ENCODE assay signal across 35 cellular contexts in the genomic region with DNA sequence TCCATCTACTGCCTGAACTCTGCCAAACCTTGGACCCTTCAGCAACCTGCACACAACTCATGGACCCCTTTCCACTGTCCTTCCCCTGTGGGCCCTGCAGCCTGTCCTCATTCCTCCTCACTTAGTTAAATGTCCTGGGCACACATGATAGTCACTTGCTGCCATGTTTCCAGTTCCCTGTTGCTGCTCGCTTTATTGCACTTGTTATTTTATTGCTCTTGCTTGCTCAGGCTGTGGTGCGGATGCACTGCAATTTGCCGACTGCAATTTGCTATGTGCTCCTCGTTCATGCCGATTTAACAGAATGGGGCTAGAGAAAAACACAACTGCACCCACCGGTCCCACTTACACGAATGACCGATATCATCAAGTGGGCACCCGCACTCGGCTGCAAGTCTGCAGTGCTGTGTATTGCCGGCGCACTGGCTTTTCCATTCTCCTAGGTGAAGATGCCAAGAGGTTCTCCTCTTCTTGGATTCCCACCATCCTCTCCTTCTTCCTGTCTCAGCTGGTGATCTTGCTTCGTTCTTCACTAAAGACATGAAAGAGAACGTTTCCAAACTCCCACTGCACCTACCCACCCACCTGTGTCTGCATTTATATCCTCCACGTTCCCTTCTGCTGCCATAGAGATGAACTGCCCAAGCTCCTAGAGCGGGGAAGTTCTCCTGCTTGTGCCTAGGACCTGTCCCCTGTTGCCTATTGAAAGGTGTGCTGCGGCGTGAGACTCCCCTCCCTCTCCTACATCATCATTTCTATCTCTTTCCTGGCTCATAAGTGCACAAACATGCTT. TPM values are rescaled to one million over a fixed set of nuclear protein-coding genes. Genes with fewer than 3 reads are reported as not detected.
"Had no signal": no experiment of that assay in that cellular context is flagged by ENCODE, and none has a peak within 500 bp of the region (broad histone marks: within the 10 kb centered on the region; RNA-seq: fewer than 3 reads in every experiment).

No MANE protein-coding gene starts in this region.

- H3K4me3 ChIP-seq: ascending aorta, cardiac muscle cell had no signal

- H3K27ac Mint-ChIP-seq: activated CD4-positive, alpha-beta memory T cell treated with anti-CD3 and anti-CD28 coated beads, Interleukin-2, amount 10 ng/mL, durations not matched to agents 7 days and 5 days; activated CD4-positive, alpha-beta T cell treated with anti-CD3 and anti-CD28 coated beads for 36 hours; activated CD4-positive, alpha-beta T cell treated with anti-CD3 and anti-CD28 coated beads, Interleukin-2, amount 10 ng/mL, durations not matched to agents 7 days and 5 days; activated CD8-positive, alpha-beta memory T cell treated with anti-CD3 and anti-CD28 coated beads, Interleukin-2, amount 10 ng/mL, durations not matched to agents 7 days and 5 days; activated CD8-positive, alpha-beta T cell treated with anti-CD3 and anti-CD28 coated beads, Interleukin-2, amount 10 ng/mL, durations not matched to agents 7 days and 5 days; activated naive CD4-positive, alpha-beta T cell treated with anti-CD3 and anti-CD28 coated beads, Interleukin-2, amount 10 ng/mL, durations not matched to agents 7 days and 5 days; activated naive CD4-positive, alpha-beta T cell treated with anti-CD3 and anti-CD28 coated beads, Interleukin-2, amount 50 U/mL, for 24 hours; activated naive CD8-positive, alpha-beta T cell; activated naive CD8-positive, alpha-beta T cell treated with anti-CD3 and anti-CD28 coated beads, Interleukin-2, amount 10 ng/mL, durations not matched to agents 7 days and 5 days; activated naive CD8-positive, alpha-beta T cell treated with anti-CD3 and anti-CD28 coated beads, Interleukin-2, amount 50 U/mL, for 24 hours; activated T-cell treated with anti-CD3 and anti-CD28 coated beads, Interleukin-2, amount 50 U/mL, for 24 hours; activated T-helper 2 cell treated with anti-CD3 and anti-CD28 coated beads, Interferon-gamma antibody, Interleukin-2, Interleukin-4, amounts not matched to agents 10 μg/mL and 5 μg/mL and 100 μg/mL, durations not matched to agents 14 hours and 24 hours and 36 hours; brain; T-helper 1 cell treated with Interleukin-12 subunit alpha and Interleukin-12 subunit beta and Interleukin-4 antibody, amounts not matched to agents 30 μg/mL and 1 μg/mL, for 36 hours; T-helper 2 cell treated with Interferon-gamma antibody and Interleukin-4, amounts not matched to agents 5 μg/mL and 100 μg/mL, for 36 hours had no signal

- ATAC-seq: activated CD4-positive, alpha-beta T cell treated with anti-CD3 and anti-CD28 coated beads for 36 hours; activated CD4-positive, CD25-positive, alpha-beta regulatory T cell treated with anti-CD3 and anti-CD28 coated beads, Interleukin-2, amount 50 U/mL, for 24 hours; activated CD8-positive, alpha-beta memory T cell treated with anti-CD3 and anti-CD28 coated beads, Interleukin-2, amount 10 ng/mL, durations not matched to agents 7 days and 5 days; activated CD8-positive, alpha-beta T cell treated with anti-CD3 and anti-CD28 coated beads, Interleukin-2, amount 10 ng/mL, durations not matched to agents 7 days and 5 days; activated naive CD8-positive, alpha-beta T cell treated with anti-CD3 and anti-CD28 coated beads, Interleukin-2, amount 50 U/mL, for 24 hours had no signal

- H3K27ac ChIP-seq: ascending aorta, cardiac muscle cell had no signal

- H3K4me3 Mint-ChIP-seq: activated CD4-positive, alpha-beta memory T cell treated with anti-CD3 and anti-CD28 coated beads, Interleukin-2, amount 10 ng/mL, durations not matched to agents 7 days and 5 days; activated CD4-positive, alpha-beta T cell treated with anti-CD3 and anti-CD28 coated beads for 36 hours; activated CD4-positive, alpha-beta T cell treated with anti-CD3 and anti-CD28 coated beads, Interleukin-2, amount 10 ng/mL, durations not matched to agents 7 days and 5 days; activated CD8-positive, alpha-beta memory T cell treated with anti-CD3 and anti-CD28 coated beads, Interleukin-2, amount 10 ng/mL, durations not matched to agents 7 days and 5 days; activated CD8-positive, alpha-beta T cell treated with anti-CD3 and anti-CD28 coated beads, Interleukin-2, amount 10 ng/mL, durations not matched to agents 7 days and 5 days; activated naive CD4-positive, alpha-beta T cell treated with anti-CD3 and anti-CD28 coated beads, Interleukin-2, amount 10 ng/mL, durations not matched to agents 7 days and 5 days; activated naive CD4-positive, alpha-beta T cell treated with anti-CD3 and anti-CD28 coated beads, Interleukin-2, amount 50 U/mL, for 24 hours; activated naive CD8-positive, alpha-beta T cell; activated naive CD8-positive, alpha-beta T cell treated with anti-CD3 and anti-CD28 coated beads, Interleukin-2, amount 10 ng/mL, durations not matched to agents 7 days and 5 days; activated naive CD8-positive, alpha-beta T cell treated with anti-CD3 and anti-CD28 coated beads, Interleukin-2, amount 50 U/mL, for 24 hours; activated T-cell treated with anti-CD3 and anti-CD28 coated beads, Interleukin-2, amount 50 U/mL, for 24 hours; brain; central memory CD8-positive, alpha-beta T cell; T-helper 1 cell treated with Interleukin-12 subunit alpha and Interleukin-12 subunit beta and Interleukin-4 antibody, amounts not matched to agents 30 μg/mL and 1 μg/mL, for 36 hours; T-helper 2 cell treated with Interferon-gamma antibody and Interleukin-4, amounts not matched to agents 5 μg/mL and 100 μg/mL, for 36 hours had no signal

- H3K27me3 Mint-ChIP-seq: activated CD4-positive, alpha-beta memory T cell treated with anti-CD3 and anti-CD28 coated beads, Interleukin-2, amount 10 ng/mL, durations not matched to agents 7 days and 5 days; activated CD4-positive, alpha-beta T cell treated with anti-CD3 and anti-CD28 coated beads, Interleukin-2, amount 10 ng/mL, durations not matched to agents 7 days and 5 days; activated CD8-positive, alpha-beta memory T cell treated with anti-CD3 and anti-CD28 coated beads, Interleukin-2, amount 10 ng/mL, durations not matched to agents 7 days and 5 days; activated naive CD4-positive, alpha-beta T cell treated with anti-CD3 and anti-CD28 coated beads, Interleukin-2, amount 10 ng/mL, durations not matched to agents 7 days and 5 days; activated naive CD8-positive, alpha-beta T cell treated with anti-CD3 and anti-CD28 coated beads, Interleukin-2, amount 50 U/mL, for 24 hours; central memory CD8-positive, alpha-beta T cell had no signal

- H3K27me3 ChIP-seq: ascending aorta, cardiac muscle cell had no signal

- H3K9me3 Mint-ChIP-seq: activated CD4-positive, alpha-beta memory T cell treated with anti-CD3 and anti-CD28 coated beads, Interleukin-2, amount 10 ng/mL, durations not matched to agents 7 days and 5 days; activated CD4-positive, alpha-beta T cell treated with anti-CD3 and anti-CD28 coated beads, Interleukin-2, amount 10 ng/mL, durations not matched to agents 7 days and 5 days; activated naive CD4-positive, alpha-beta T cell treated with anti-CD3 and anti-CD28 coated beads, Interleukin-2, amount 10 ng/mL, durations not matched to agents 7 days and 5 days; activated naive CD4-positive, alpha-beta T cell treated with anti-CD3 and anti-CD28 coated beads, Interleukin-2, amount 50 U/mL, for 24 hours; activated naive CD8-positive, alpha-beta T cell treated with anti-CD3 and anti-CD28 coated beads, Interleukin-2, amount 10 ng/mL, durations not matched to agents 7 days and 5 days; activated naive CD8-positive, alpha-beta T cell treated with anti-CD3 and anti-CD28 coated beads, Interleukin-2, amount 50 U/mL, for 24 hours; activated T-cell treated with anti-CD3 and anti-CD28 coated beads, Interleukin-2, amount 50 U/mL, for 24 hours; activated T-helper 2 cell treated with anti-CD3 and anti-CD28 coated beads, Interferon-gamma antibody, Interleukin-2, Interleukin-4, amounts not matched to agents 10 μg/mL and 5 μg/mL and 100 μg/mL, durations not matched to agents 14 hours and 24 hours and 36 hours; brain; central memory CD8-positive, alpha-beta T cell; T-helper 1 cell treated with Interleukin-12 subunit alpha and Interleukin-12 subunit beta and Interleukin-4 antibody, amounts not matched to agents 30 μg/mL and 1 μg/mL, for 36 hours; T-helper 2 cell treated with Interferon-gamma antibody and Interleukin-4, amounts not matched to agents 5 μg/mL and 100 μg/mL, for 36 hours had no signal

- H3K9me3 ChIP-seq: ascending aorta had no signal

- DNase-seq: activated CD4-positive, alpha-beta memory T cell treated with anti-CD3 and anti-CD28 coated beads, Interleukin-2, amount 10 ng/mL, durations not matched to agents 7 days and 5 days; activated CD4-positive, alpha-beta T cell treated with anti-CD3 and anti-CD28 coated beads for 1 hour; activated CD4-positive, alpha-beta T cell treated with anti-CD3 and anti-CD28 coated beads for 36 hours; activated CD4-positive, alpha-beta T cell treated with anti-CD3 and anti-CD28 coated beads for 48 hours; activated CD4-positive, alpha-beta T cell treated with anti-CD3 and anti-CD28 coated beads, Interleukin-2, amount 10 ng/mL, durations not matched to agents 7 days and 5 days; activated CD4-positive, alpha-beta T cell treated with anti-CD3 and anti-CD28 coated beads, Interleukin-2, amount 50 U/mL, for 48 hours; activated CD4-positive, CD25-positive, alpha-beta regulatory T cell; activated CD8-positive, alpha-beta memory T cell treated with anti-CD3 and anti-CD28 coated beads for 24 hours; activated CD8-positive, alpha-beta memory T cell treated with anti-CD3 and anti-CD28 coated beads, Interleukin-2, amount 10 ng/mL, durations not matched to agents 7 days and 5 days; activated CD8-positive, alpha-beta memory T cell treated with anti-CD3 and anti-CD28 coated beads, Interleukin-2, amount 50 U/mL, for 48 hours; activated CD8-positive, alpha-beta T cell treated with anti-CD3 and anti-CD28 coated beads, Interleukin-2, amount 10 ng/mL, durations not matched to agents 7 days and 5 days; activated effector memory CD4-positive, alpha-beta T cell treated with Interleukin-2 at 50 U/mL for 16 hours; activated gamma-delta T cell; activated naive CD4-positive, alpha-beta T cell treated with anti-CD3 and anti-CD28 coated beads, Interleukin-2, amount 10 ng/mL, durations not matched to agents 7 days and 5 days; activated naive CD4-positive, alpha-beta T cell treated with Interleukin-2 at 50 U/mL for 16 hours; activated naive CD8-positive, alpha-beta T cell treated with anti-CD3 and anti-CD28 coated beads, Interleukin-2, amount 10 ng/mL, durations not matched to agents 7 days and 5 days; activated naive CD8-positive, alpha-beta T cell treated with anti-CD3 and anti-CD28 coated beads, Interleukin-2, amount 50 U/mL, for 24 hours; activated T-cell treated with anti-CD3 and anti-CD28 coated beads, Interleukin-2, amount 50 U/mL, for 24 hours; activated T-cell treated with anti-CD3 and anti-CD28 coated beads, Interleukin-2, amount 50 U/mL, for 48 hours; amygdala; cerebellar nuclear complex; T-helper 1 cell; T-helper 2 cell; T-helper 9 cell had no signal

- H3K36me3 Mint-ChIP-seq: activated CD8-positive, alpha-beta memory T cell treated with anti-CD3 and anti-CD28 coated beads, Interleukin-2, amount 10 ng/mL, durations not matched to agents 7 days and 5 days; activated naive CD4-positive, alpha-beta T cell treated with anti-CD3 and anti-CD28 coated beads, Interleukin-2, amount 10 ng/mL, durations not matched to agents 7 days and 5 days; activated naive CD4-positive, alpha-beta T cell treated with anti-CD3 and anti-CD28 coated beads, Interleukin-2, amount 50 U/mL, for 24 hours; activated naive CD8-positive, alpha-beta T cell; activated naive CD8-positive, alpha-beta T cell treated with anti-CD3 and anti-CD28 coated beads, Interleukin-2, amount 10 ng/mL, durations not matched to agents 7 days and 5 days; brain had no signal

- H3K4me1 ChIP-seq: ascending aorta had no signal

- H3K36me3 ChIP-seq: ascending aorta, cardiac muscle cell had no signal

- H3K4me1 Mint-ChIP-seq: activated CD4-positive, alpha-beta memory T cell treated with anti-CD3 and anti-CD28 coated beads, Interleukin-2, amount 10 ng/mL, durations not matched to agents 7 days and 5 days; activated CD4-positive, alpha-beta T cell treated with anti-CD3 and anti-CD28 coated beads for 36 hours; activated CD4-positive, alpha-beta T cell treated with anti-CD3 and anti-CD28 coated beads, Interleukin-2, amount 10 ng/mL, durations not matched to agents 7 days and 5 days; activated CD8-positive, alpha-beta memory T cell treated with anti-CD3 and anti-CD28 coated beads, Interleukin-2, amount 10 ng/mL, durations not matched to agents 7 days and 5 days; activated naive CD4-positive, alpha-beta T cell treated with anti-CD3 and anti-CD28 coated beads, Interleukin-2, amount 10 ng/mL, durations not matched to agents 7 days and 5 days; activated naive CD4-positive, alpha-beta T cell treated with anti-CD3 and anti-CD28 coated beads, Interleukin-2, amount 50 U/mL, for 24 hours; activated naive CD8-positive, alpha-beta T cell treated with anti-CD3 and anti-CD28 coated beads, Interleukin-2, amount 10 ng/mL, durations not matched to agents 7 days and 5 days; activated naive CD8-positive, alpha-beta T cell treated with anti-CD3 and anti-CD28 coated beads, Interleukin-2, amount 50 U/mL, for 24 hours; central memory CD8-positive, alpha-beta T cell had no signal

RNA-seq across cellular contexts. Expression of a gene that starts 45.4 kb away (rescaled TPM):
- total RNA-seq: activated CD4-positive, alpha-beta memory T cell treated with anti-CD3 and anti-CD28 coated beads, Interleukin-2, amount 10 ng/mL, durations not matched to agents 7 days and 5 days; activated CD4-positive, alpha-beta T cell treated with anti-CD3 and anti-CD28 coated beads for 36 hours; activated CD4-positive, alpha-beta T cell treated with anti-CD3 and anti-CD28 coated beads, Interleukin-2, amount 10 ng/mL, durations not matched to agents 7 days and 5 days; activated CD8-positive, alpha-beta memory T cell treated with anti-CD3 and anti-CD28 coated beads, Interleukin-2, amount 10 ng/mL, durations not matched to agents 7 days and 5 days; activated CD8-positive, alpha-beta T cell treated with anti-CD3 and anti-CD28 coated beads, Interleukin-2, amount 10 ng/mL, durations not matched to agents 7 days and 5 days; activated naive CD8-positive, alpha-beta T cell treated with anti-CD3 and anti-CD28 coated beads, Interleukin-2, amount 10 ng/mL, durations not matched to agents 7 days and 5 days; activated T-helper 2 cell treated with anti-CD3 and anti-CD28 coated beads, Interferon-gamma antibody, Interleukin-2, Interleukin-4, amounts not matched to agents 10 μg/mL and 5 μg/mL and 100 μg/mL, durations not matched to agents 14 hours and 24 hours and 36 hours; ascending aorta; chondrocyte had no signal
